ENCODE assay signal across 8 cellular contexts in the genomic region with DNA sequence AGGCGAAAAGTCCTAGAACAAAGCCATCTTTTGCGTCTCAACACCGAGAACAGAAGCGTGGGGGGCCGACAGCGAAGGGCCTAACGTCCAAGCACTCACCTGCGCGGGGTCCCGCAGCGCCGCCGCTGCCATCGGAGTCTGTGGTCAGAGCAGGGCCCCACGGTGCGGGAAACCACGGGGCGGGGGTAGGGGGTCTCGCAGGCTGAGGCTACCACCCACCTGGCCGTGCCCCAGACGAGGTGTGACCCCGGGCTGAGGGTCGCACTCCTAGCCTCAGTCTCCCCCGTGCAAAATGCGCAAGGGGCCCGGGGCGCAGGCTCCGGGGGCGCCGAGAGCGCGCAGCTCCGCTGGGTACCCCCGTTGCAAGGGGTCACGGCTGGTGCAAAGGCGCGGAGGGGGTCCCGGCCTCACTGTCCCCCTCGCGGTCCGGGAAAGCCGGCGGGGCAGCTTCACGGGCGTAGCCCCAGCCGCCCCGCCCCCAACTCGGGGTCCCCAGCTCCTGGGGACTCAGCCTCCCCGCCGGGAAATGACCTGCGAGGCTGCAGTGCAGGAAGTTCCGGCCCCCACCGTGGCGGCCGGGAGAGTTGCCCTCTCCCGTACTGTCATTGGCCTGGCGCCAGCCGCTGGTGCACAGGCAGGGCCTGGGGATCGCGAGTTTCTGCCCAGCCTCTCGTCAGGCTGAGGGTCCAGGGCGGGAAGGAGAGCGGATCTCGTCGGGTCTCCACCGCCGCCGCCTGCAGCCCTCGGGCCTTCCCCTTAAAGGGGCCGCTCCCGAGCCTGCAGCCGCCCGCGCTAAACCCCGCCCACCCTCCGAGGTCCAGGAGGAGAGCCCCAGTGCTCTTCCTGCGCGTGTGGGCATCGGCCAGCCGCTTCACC. TPM values are rescaled to one million over a fixed set of nuclear protein-coding genes. Genes with fewer than 3 reads are reported as not detected.
DNase-seq lines count a peak whose midpoint lies in the region; ATAC-seq, FAIRE-seq and TF ChIP-seq lines count a peak whose summit lies in the region.

ZNF792 (minus strand) TSS at position 699 of the 876 bp plus-strand sequence; CDS start at position 132, 567 bp downstream.

- POLR2A ChIA-PET in activated CD4-positive, alpha-beta memory T cell treated with anti-CD3 and anti-CD28 coated beads for 36 hours (lab: Charles Lee) = no interaction called here

- H3K79me1 ChIP-seq in mesendoderm (ENCODE audit: low read length) = peaks cover 26% of the 10 kb centered on the region

- peak within 1 kb of the TSS; percentile 98 for H3K56ac ChIP-seq in mesendoderm (ENCODE audit: low read length)

- 2% methylated on average over 41 to 80 of the region's 80 CpGs for WGBS in endodermal cell (ENCODE audit: insufficient coverage in 1 of 2, insufficient read length in 1 of 2), 2 experiments
- WGBS in mesendoderm (ENCODE audit: extremely low coverage, insufficient coverage, low lambda C conversion rate) = no CpG with 5 or more reads among the region's 80 CpGs

- DNase-seq in GM12891 (ENCODE audit: insufficient read length, low spot score) = peak; percentile 78
- DNase-seq in NCI-H460 (ENCODE audit: extremely low read depth, low read depth) = peak; percentile 9
- DNase-seq in activated CD4-positive, alpha-beta memory T cell treated with anti-CD3 and anti-CD28 coated beads for 36 hours = peak; percentile 67
- peak; percentile 91 for DNase-seq in endodermal cell
- peak; percentile 91 for DNase-seq in mesendoderm
- DNase-seq in stimulated activated CD8-positive, alpha-beta memory T cell treated with anti-CD3 and anti-CD28 coated beads, Interleukin-2, amount 100 ng/mL, for 48 hours (ENCODE audit: low read depth in 2 of 2) = peak; percentile 48 to 51
- no peak for DNase-seq in dedifferentiated amniotic fluid mesenchymal stem cell (ENCODE audit: extremely low spot score)

- H2BK120ac ChIP-seq in mesendoderm (ENCODE audit: low read depth, low read length) = peak within 1 kb of the TSS; percentile 69

- no peak within 1 kb of the TSS for H3K27ac ChIP-seq in endodermal cell (ENCODE audit: low read depth, low read length)
- peak within 1 kb of the TSS; percentile 86 for H3K27ac ChIP-seq in mesendoderm (ENCODE audit: low read depth, low read length)

- no peak within 1 kb of the TSS for H2BK15ac ChIP-seq in mesendoderm (replicated peaks; ENCODE audit: low read depth)

- H2AK5ac ChIP-seq in mesendoderm (ENCODE audit: low read length) = peak within 1 kb of the TSS; percentile 88

- H4K8ac ChIP-seq in mesendoderm (ENCODE audit: low read depth, low read length) = no peak within 1 kb of the TSS

- peaks cover 34% of the 10 kb centered on the region for H3K79me2 ChIP-seq in mesendoderm (ENCODE audit: control insufficient read depth, insufficient read depth, low read length)

- H3K4me3 ChIP-seq in endodermal cell (ENCODE audit: low read length) (peak within 1 kb of the TSS; percentile 99), mesendoderm (ENCODE audit: low read length) (peak within 1 kb of the TSS; percentile 97)

- no peak for FAIRE-seq in GM12891 (lab: Jason Lieb, UNC)

- peak within 1 kb of the TSS; percentile 95 for H3K18ac ChIP-seq in mesendoderm (ENCODE audit: low read length)

- peak within 1 kb of the TSS; percentile 80 for H3K9ac ChIP-seq in endodermal cell (ENCODE audit: extremely low read depth, low read length, poor library complexity, severe bottlenecking)
- H3K9ac ChIP-seq in mesendoderm (ENCODE audit: low read length) = peak within 1 kb of the TSS; percentile 97

- peaks cover 52% of the 10 kb centered on the region for H3K36me3 Mint-ChIP-seq in activated CD4-positive, alpha-beta memory T cell treated with anti-CD3 and anti-CD28 coated beads for 36 hours
- peaks cover 42% of the 10 kb centered on the region for H3K36me3 Mint-ChIP-seq in endodermal cell (ENCODE audit: low read depth)

- CTCF ChIA-PET in activated CD4-positive, alpha-beta memory T cell treated with anti-CD3 and anti-CD28 coated beads for 36 hours (lab: Charles Lee) = interaction anchor here (1.1 to 1.8 kb wide), 5 partner anchors 9 to 80 kb away, joined by 3 to 7 read pairs (median 4); no protein-coding TSS in a partner anchor

- no peaks in the 10 kb centered on the region for H3K27me3 Mint-ChIP-seq in activated CD4-positive, alpha-beta memory T cell treated with anti-CD3 and anti-CD28 coated beads for 36 hours
- H3K27me3 Mint-ChIP-seq in endodermal cell (ENCODE audit: insufficient read depth) = peaks cover 6% of the 10 kb centered on the region

- no peak for TF ChIP-seq CTCF in endodermal cell (conservative IDR thresholded peaks at IDR 0.05)

- H3K9me3 ChIP-seq in endodermal cell (ENCODE audit: control insufficient read depth, low read length) = peaks cover 69% of the 10 kb centered on the region

- no peak for TF ChIP-seq POLR2A in GM12891 (IDR thresholded peaks at IDR 0.05; ENCODE audit: low read depth, low read length)

- H3K36me3 ChIP-seq in endodermal cell (ENCODE audit: control insufficient read depth, insufficient read depth, low read length) (peaks cover 35% of the 10 kb centered on the region), mesendoderm (ENCODE audit: control insufficient read depth, insufficient read depth, low read length) (peaks cover 18% of the 10 kb centered on the region)

- H3K4me3 Mint-ChIP-seq in activated CD4-positive, alpha-beta memory T cell treated with anti-CD3 and anti-CD28 coated beads for 36 hours = peak within 1 kb of the TSS; percentile 94
- peak within 1 kb of the TSS; percentile 85 for H3K4me3 Mint-ChIP-seq in endodermal cell

- H2BK5ac ChIP-seq in mesendoderm (ENCODE audit: low read length) = peak within 1 kb of the TSS; percentile 98

- intact Hi-C loops in activated CD4-positive, alpha-beta memory T cell treated with anti-CD3 and anti-CD28 coated beads for 36 hours (cut with micrococcal nuclease) = loop anchor here (5.0 kb wide), 1 partner anchor 36 kb away; the partner anchor contains the start of gene ZNF30

- H3K27me3 ChIP-seq in endodermal cell (ENCODE audit: control insufficient read depth, insufficient read depth, low read length, poor library complexity, severe bottlenecking) = no peaks in the 10 kb centered on the region
- H3K27me3 ChIP-seq in mesendoderm (ENCODE audit: insufficient read depth, low read length, poor library complexity) = no peaks in the 10 kb centered on the region

- H3K27ac Mint-ChIP-seq in activated CD4-positive, alpha-beta memory T cell treated with anti-CD3 and anti-CD28 coated beads for 36 hours = peak within 1 kb of the TSS; percentile 58
- peak within 1 kb of the TSS; percentile 82 for H3K27ac Mint-ChIP-seq in endodermal cell

- peaks cover 26% of the 10 kb centered on the region for H3K4me1 Mint-ChIP-seq in activated CD4-positive, alpha-beta memory T cell treated with anti-CD3 and anti-CD28 coated beads for 36 hours (ENCODE audit: low read depth)
- H3K4me1 Mint-ChIP-seq in endodermal cell = peaks cover 10% of the 10 kb centered on the region

- peak; percentile 57 for ATAC-seq in HG02870 (IDR thresholded peaks at IDR 0.05; ENCODE audit: unreplicated experiment)

- peaks cover 71% of the 10 kb centered on the region for H3K9me3 Mint-ChIP-seq in activated CD4-positive, alpha-beta memory T cell treated with anti-CD3 and anti-CD28 coated beads for 36 hours
- peaks cover 86% of the 10 kb centered on the region for H3K9me3 Mint-ChIP-seq in endodermal cell

- peak within 1 kb of the TSS; percentile 92 for H3K4ac ChIP-seq in mesendoderm (ENCODE audit: low read depth, low read length)

- H3K4me1 ChIP-seq in endodermal cell (ENCODE audit: control insufficient read depth, insufficient read depth, low read length) (no peaks in the 10 kb centered on the region), mesendoderm (ENCODE audit: control insufficient read depth, low read depth, low read length) (peaks cover 4% of the 10 kb centered on the region)

- H3K4me2 ChIP-seq in mesendoderm (ENCODE audit: low read length) = peak within 1 kb of the TSS; percentile 65

- H3K23ac ChIP-seq in mesendoderm (ENCODE audit: low read length) = peak within 1 kb of the TSS; percentile 29

- H4K5ac ChIP-seq in mesendoderm (ENCODE audit: low read length) = no peak within 1 kb of the TSS

TF ChIP-seq in GM12891, 5 proteins besides CTCF, POLR2A, EP300 and RAD21:
- no peak for TF ChIP-seq POLR2AphosphoS5 (IDR thresholded peaks at IDR 0.05; ENCODE audit: low read depth, low read length)
- no peak for TF ChIP-seq SPI1 (IDR thresholded peaks at IDR 0.05; ENCODE audit: low read depth, low read length)
- TF ChIP-seq TAF1 (IDR thresholded peaks at IDR 0.05; ENCODE audit: low read depth, low read length) = no peak
- no peak for TF ChIP-seq PAX5 (IDR thresholded peaks at IDR 0.05; ENCODE audit: insufficient read depth, low read length, severe bottlenecking)
- TF ChIP-seq POU2F2 (IDR thresholded peaks at IDR 0.05; ENCODE audit: low read depth, low read length) = no peak

RNA-seq across cellular contexts. Expression of gene ZNF792, which starts in this region (rescaled TPM):
- polyA plus RNA-seq in GM12891 (2012; ENCODE audit: low read depth, missing spikeins) = 1.4 TPM
- 1.2 and 1.3 TPM in 2 replicates for total RNA-seq in NCI-H460 (2014; rRNA removed; shearing (Covaris generic))
- polyA plus RNA-seq in NCI-H460 (2014; cell fraction: nucleus; rRNA removed) = 0.06 and 1.3 TPM in 2 replicates
- total RNA-seq in activated CD4-positive, alpha-beta memory T cell treated with anti-CD3 and anti-CD28 coated beads for 36 hours = 1 to 10 TPM; 6.4 to 6.9 TPM
- total RNA-seq in endodermal cell = 10 to 100 TPM; 30.2 to 32.1 TPM
- 4.6 TPM for polyA plus RNA-seq in endodermal cell (2013, experiment 1 of 2)
- polyA plus RNA-seq in endodermal cell (2013, experiment 2 of 2) = 5.4 TPM
- polyA plus RNA-seq in mesendoderm (2013, experiment 1 of 2) = 5.9 TPM
- polyA plus RNA-seq in mesendoderm (2013, experiment 2 of 2) = 5.5 TPM
